Comparison of ENCODE assay signal across 13 cellular contexts in genomic region chr3:170258105-170258487, GRCh38. TPM values are rescaled to one million over a fixed set of nuclear protein-coding genes. Genes with fewer than 3 reads are reported as not detected.
A peak's percentile ranks its signal among the peaks of the same experiment; 100 is the strongest.
DNase-seq lines count a peak whose midpoint lies in the region; ATAC-seq and TF ChIP-seq lines count a peak whose summit lies in the region.
"Had no signal": no experiment of that assay in that cellular context is flagged by ENCODE, and none has a peak within 500 bp of the region (broad histone marks: within the 10 kb centered on the region; RNA-seq: fewer than 3 reads in every experiment).

No MANE protein-coding gene starts in this region.

- H3K4me1 Mint-ChIP-seq in activated CD8-positive, alpha-beta memory T cell treated with anti-CD3 and anti-CD28 coated beads, Interleukin-2, amount 10 ng/mL, durations not matched to agents 7 days and 5 days, result peaks cover 26% of the 10 kb centered on the region
- H3K4me1 Mint-ChIP-seq in activated CD4-positive, alpha-beta memory T cell treated with anti-CD3 and anti-CD28 coated beads for 36 hours (ENCODE audit: low read depth), result peaks cover 40% of the 10 kb centered on the region

- DNase-seq in activated CD8-positive, alpha-beta memory T cell treated with anti-CD3 and anti-CD28 coated beads, Interleukin-2, amount 10 ng/mL, durations not matched to agents 7 days and 5 days, result no peak
- no peak for DNase-seq in activated CD8-positive, alpha-beta memory T cell treated with anti-CD3 and anti-CD28 coated beads, Interleukin-2, amount 50 U/mL, for 4 hours
- no peak for DNase-seq in activated CD4-positive, alpha-beta memory T cell treated with anti-CD3 and anti-CD28 coated beads for 36 hours
- DNase-seq in smooth muscle cell (lab: John Stamatoyannopoulos, UW; ENCODE audit: unreplicated experiment) (no peak), DMS114 treated with DMSO at 0.1 percent for 48 hours (lab: John Stamatoyannopoulos, UW; ENCODE audit: unreplicated experiment) (no peak), C1 segment of cervical spinal cord (lab: John Stamatoyannopoulos, UW) (no peak)
- DNase-seq: effector CD4-positive, alpha-beta T cell; NCI-H345; stimulated activated CD4-positive, alpha-beta T cell treated with anti-CD3 and anti-CD28 coated beads, Interleukin-4, amount 100 ng/mL, for 1 hour; transverse colon had no signal

- H3K4me3 ChIP-seq in smooth muscle cell, result no peak overlapping the region
- H3K4me3 ChIP-seq: neural progenitor cell, transverse colon had no signal

- peaks cover 31% of the 10 kb centered on the region for H3K36me3 Mint-ChIP-seq in activated CD8-positive, alpha-beta memory T cell treated with anti-CD3 and anti-CD28 coated beads, Interleukin-2, amount 10 ng/mL, durations not matched to agents 7 days and 5 days
- peaks cover 35% of the 10 kb centered on the region for H3K36me3 Mint-ChIP-seq in activated CD4-positive, alpha-beta memory T cell treated with anti-CD3 and anti-CD28 coated beads for 36 hours

- no peak for TF ChIP-seq CTCF in smooth muscle cell (IDR thresholded peaks at IDR 0.05; ENCODE audit: borderline replicate concordance, insufficient read depth, poor library complexity, severe bottlenecking)

- peak overlapping the region; percentile 69 for H3K27ac ChIP-seq in smooth muscle cell (ENCODE audit: low read depth)
- H3K27ac ChIP-seq: neural progenitor cell had no signal

- H3K9ac ChIP-seq in smooth muscle cell (ENCODE audit: low read depth), result no peak overlapping the region
- H3K9ac ChIP-seq: neural progenitor cell had no signal

- H3K9me3 ChIP-seq in smooth muscle cell (replicated peaks; ENCODE audit: low read depth), result no peaks in the 10 kb centered on the region
- H3K9me3 ChIP-seq: transverse colon had no signal

- H3F3A ChIP-seq in smooth muscle cell (ENCODE audit: low read depth), result no peaks in the 10 kb centered on the region

- 93% methylated on average over 3 of the region's 3 CpGs for WGBS in smooth muscle cell (ENCODE audit: low lambda C conversion rate)

- H3K36me3 ChIP-seq in smooth muscle cell (ENCODE audit: low read depth), result no peaks in the 10 kb centered on the region

- H3K27ac Mint-ChIP-seq in activated CD8-positive, alpha-beta memory T cell treated with anti-CD3 and anti-CD28 coated beads, Interleukin-2, amount 10 ng/mL, durations not matched to agents 7 days and 5 days, result peak overlapping the region; percentile 34
- peak overlapping the region; percentile 76 for H3K27ac Mint-ChIP-seq in activated CD4-positive, alpha-beta memory T cell treated with anti-CD3 and anti-CD28 coated beads for 36 hours
- H3K27ac Mint-ChIP-seq: neural progenitor cell had no signal

- peaks cover 18% of the 10 kb centered on the region for H4K20me1 ChIP-seq in smooth muscle cell (ENCODE audit: low read depth)

- H3K9me3 Mint-ChIP-seq in activated CD8-positive, alpha-beta memory T cell treated with anti-CD3 and anti-CD28 coated beads, Interleukin-2, amount 10 ng/mL, durations not matched to agents 7 days and 5 days (ENCODE audit: low read depth), result peaks cover 4% of the 10 kb centered on the region
- peaks cover 11% of the 10 kb centered on the region for H3K9me3 Mint-ChIP-seq in activated CD4-positive, alpha-beta memory T cell treated with anti-CD3 and anti-CD28 coated beads for 36 hours

- H3K27me3 Mint-ChIP-seq in activated CD8-positive, alpha-beta memory T cell treated with anti-CD3 and anti-CD28 coated beads, Interleukin-2, amount 10 ng/mL, durations not matched to agents 7 days and 5 days, result no peaks in the 10 kb centered on the region
- no peaks in the 10 kb centered on the region for H3K27me3 Mint-ChIP-seq in activated CD4-positive, alpha-beta memory T cell treated with anti-CD3 and anti-CD28 coated beads for 36 hours

- POLR2A ChIA-PET in activated CD4-positive, alpha-beta memory T cell treated with anti-CD3 and anti-CD28 coated beads for 36 hours (lab: Charles Lee), result interaction anchor here (1.0 to 1.2 kb wide), 2 partner anchors 99 to 200 kb away, joined by 4 read pairs; partner anchors contain the start of gene SKIL

- peak; percentile 16 for ATAC-seq in activated CD8-positive, alpha-beta memory T cell treated with anti-CD3 and anti-CD28 coated beads, Interleukin-2, amount 10 ng/mL, durations not matched to agents 7 days and 5 days
- ATAC-seq in HG02938 (IDR thresholded peaks at IDR 0.05; ENCODE audit: unreplicated experiment), result peak; percentile 12
- no peak for ATAC-seq in HG03280 (IDR thresholded peaks at IDR 0.05; ENCODE audit: unreplicated experiment)

- H2AFZ ChIP-seq in smooth muscle cell (ENCODE audit: low read depth), result no peak overlapping the region
- H2AFZ ChIP-seq: neural progenitor cell had no signal

- H3K79me2 ChIP-seq in smooth muscle cell (ENCODE audit: low read depth), result peaks cover 22% of the 10 kb centered on the region

- intact Hi-C loops in activated CD4-positive, alpha-beta memory T cell treated with anti-CD3 and anti-CD28 coated beads for 36 hours (cut with micrococcal nuclease), result loop anchor here (1.0 to 5.0 kb wide), 5 partner anchors 36 to 314 kb away; partner anchors contain the start of genes PRKCI and SKIL

- peak overlapping the region; percentile 32 for H3K4me3 Mint-ChIP-seq in activated CD8-positive, alpha-beta memory T cell treated with anti-CD3 and anti-CD28 coated beads, Interleukin-2, amount 10 ng/mL, durations not matched to agents 7 days and 5 days
- peak overlapping the region; percentile 15 for H3K4me3 Mint-ChIP-seq in activated CD4-positive, alpha-beta memory T cell treated with anti-CD3 and anti-CD28 coated beads for 36 hours
- H3K4me3 Mint-ChIP-seq: neural progenitor cell had no signal

- no peaks in the 10 kb centered on the region for H3K4me1 ChIP-seq in smooth muscle cell (ENCODE audit: low read depth)
- H3K4me1 ChIP-seq: neural progenitor cell, transverse colon had no signal

- no peak overlapping the region for H3K4me2 ChIP-seq in smooth muscle cell
- H3K4me2 ChIP-seq: neural progenitor cell had no signal

- CTCF ChIA-PET in activated CD8-positive, alpha-beta memory T cell treated with anti-CD3 and anti-CD28 coated beads, Interleukin-2, amount 10 ng/mL, durations not matched to agents 7 days and 5 days (lab: Charles Lee), result interaction anchor here (0.9 to 1.6 kb wide), 2 partner anchors 35 to 498 kb away, joined by 3 to 7 read pairs; no protein-coding TSS in a partner anchor
- CTCF ChIA-PET in activated CD4-positive, alpha-beta memory T cell treated with anti-CD3 and anti-CD28 coated beads for 36 hours (lab: Charles Lee), result interaction anchor here (0.6 kb wide), 1 partner anchor 155 kb away, joined by 3 read pairs; no protein-coding TSS in a partner anchor

- no peaks in the 10 kb centered on the region for H3K27me3 ChIP-seq in smooth muscle cell (ENCODE audit: low read depth)
- H3K27me3 ChIP-seq: neural progenitor cell, transverse colon had no signal

RNA-seq across cellular contexts. Expression of gene PRKCI, which starts 35.9 kb away (rescaled TPM):
- total RNA-seq in activated CD8-positive, alpha-beta memory T cell treated with anti-CD3 and anti-CD28 coated beads, Interleukin-2, amount 10 ng/mL, durations not matched to agents 7 days and 5 days, result 10 to 100 TPM; 13.3 to 16.4 TPM
- total RNA-seq in activated CD4-positive, alpha-beta memory T cell treated with anti-CD3 and anti-CD28 coated beads for 36 hours, result 10 to 100 TPM; 27.0 to 27.6 TPM
- 62.6 and 82.8 TPM in 2 replicates for total RNA-seq in smooth muscle cell
- 20.0 and 32.3 TPM in 2 replicates for polyA plus RNA-seq in smooth muscle cell
